In the genomic region with DNA sequence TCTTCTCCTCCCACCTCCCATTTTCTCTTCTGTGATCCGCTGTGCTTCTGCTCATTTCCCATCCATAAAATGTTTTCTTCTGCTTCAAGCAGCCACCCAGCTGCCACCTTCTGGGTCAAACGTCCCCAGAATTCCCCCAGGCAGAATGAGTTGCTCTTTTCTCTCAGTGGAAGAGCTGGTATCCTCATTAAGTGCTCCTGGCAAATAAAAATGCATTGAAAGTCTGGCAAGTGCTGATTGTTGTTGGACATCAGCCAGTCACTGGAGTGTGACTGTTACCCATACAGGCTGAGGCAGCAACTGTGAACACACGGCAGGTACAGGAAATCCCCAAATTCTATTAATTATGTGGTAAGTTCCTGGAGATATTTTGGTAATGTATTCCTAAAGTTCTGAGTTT, we compare ENCODE assay signal across 12 cellular contexts. TPM values are rescaled to one million over a fixed set of nuclear protein-coding genes. Genes with fewer than 3 reads are reported as not detected.
DNase-seq lines count a peak whose midpoint lies in the region; ATAC-seq, FAIRE-seq and TF ChIP-seq lines count a peak whose summit lies in the region.
"Had no signal": no experiment of that assay in that cellular context is flagged by ENCODE, and none has a peak within 500 bp of the region (broad histone marks: within the 10 kb centered on the region; RNA-seq: fewer than 3 reads in every experiment).

No MANE protein-coding gene starts in this region.

- H3K4me3 Mint-ChIP-seq in nephron: no peak overlapping the region
- H3K4me3 Mint-ChIP-seq: activated CD8-positive, alpha-beta T cell treated with anti-CD3 and anti-CD28 coated beads, Interleukin-2, amount 10 ng/mL, durations not matched to agents 7 days and 5 days had no signal

- no peak for FAIRE-seq in HepG2 (lab: Jason Lieb, UNC)
- FAIRE-seq: H1 had no signal

- H3K9me3 Mint-ChIP-seq in nephron: no peaks in the 10 kb centered on the region

- no peaks in the 10 kb centered on the region for H3K4me1 ChIP-seq in mammary epithelial cell (ENCODE audit: insufficient read depth, low read length)
- no peaks in the 10 kb centered on the region for H3K4me1 ChIP-seq in HepG2 (ENCODE audit: insufficient read depth, low read length)

- TF ChIP-seq EP300 in HepG2 (IDR thresholded peaks at IDR 0.05; ENCODE audit: low read depth in 2 of 2, low read length in 2 of 2) (no peak), HepG2 (CRISPR knock-in tag; IDR thresholded peaks at IDR 0.05; ENCODE audit: borderline replicate concordance) (no peak)

- H3K9ac ChIP-seq in mammary epithelial cell (ENCODE audit: insufficient read depth, low read length) (no peak overlapping the region), HepG2 (ENCODE audit: insufficient read depth, low read depth, low read length) (no peak overlapping the region)

- H3K9me3 ChIP-seq in mammary epithelial cell (replicated peaks; ENCODE audit: insufficient read depth, low read length) (no peaks in the 10 kb centered on the region), HepG2 (ENCODE audit: low read length) (no peaks in the 10 kb centered on the region)
- H3K9me3 ChIP-seq: psoas muscle had no signal

- no peak for TF ChIP-seq RAD21 in HepG2 (CRISPR knock-in tag; IDR thresholded peaks at IDR 0.05)

- H3K27ac ChIP-seq in mammary epithelial cell (ENCODE audit: insufficient read depth, low read depth, low read length) (no peak overlapping the region), HepG2 (ENCODE audit: extremely low read length, insufficient read depth, low read length) (no peak overlapping the region)
- H3K27ac ChIP-seq: psoas muscle had no signal

- ATAC-seq in HepG2 (no peak), HG02885 (IDR thresholded peaks at IDR 0.05; ENCODE audit: poor library complexity, unreplicated experiment) (no peak)
- ATAC-seq: activated CD8-positive, alpha-beta T cell treated with anti-CD3 and anti-CD28 coated beads, Interleukin-2, amount 10 ng/mL, durations not matched to agents 7 days and 5 days had no signal

- in situ Hi-C loops in mammary epithelial cell (cut with MboI; ENCODE audit: low sequenced_read_pairs in 2 of 2): no loop called here
- in situ Hi-C loops in HepG2 (cut with HindIII; ENCODE audit: extremely low pct_ligation_motif_present, low pct_unique_long_range_greater_than_20kb): no loop called here

- H3K27me3 ChIP-seq in mammary epithelial cell (ENCODE audit: insufficient read depth, low read length): no peaks in the 10 kb centered on the region
- no peaks in the 10 kb centered on the region for H3K27me3 ChIP-seq in HepG2 (ENCODE audit: control insufficient read depth in 1 of 2, insufficient read depth in 2 of 2, low read length in 2 of 2)

- no peak overlapping the region for H3K4me2 ChIP-seq in mammary epithelial cell (ENCODE audit: insufficient read depth, low read depth, low read length)
- no peak overlapping the region for H3K4me2 ChIP-seq in HepG2 (ENCODE audit: low read depth, low read length)

- H2AFZ ChIP-seq in mammary epithelial cell (ENCODE audit: low read depth, low read length) (no peak overlapping the region), HepG2 (ENCODE audit: low read length) (no peak overlapping the region)

- BruUV-seq in mammary epithelial cell (replicated peaks; lab: Mats Ljungman, UMichigan) (no TSS peak), HepG2 (replicated peaks; lab: Mats Ljungman, UMichigan) (no TSS peak)

- H3K4me3 ChIP-seq in mammary epithelial cell (replicated peaks in 1 of 3; ENCODE audit: insufficient read depth in 1 of 3, low read depth in 2 of 3, low read length in 3 of 3) (no peak overlapping the region), HepG2 (replicated peaks in 1 of 3; ENCODE audit: insufficient read depth in 1 of 3, low read depth in 2 of 3, low read length in 3 of 3) (no peak overlapping the region)
- H3K4me3 ChIP-seq: psoas muscle had no signal

- peaks cover 37% of the 10 kb centered on the region for H3K4me1 Mint-ChIP-seq in nephron

- WGBS in mammary epithelial cell (ENCODE audit: low coverage, missing lambda C conversion rate): 7% methylated on average over 3 of the region's 3 CpGs
- WGBS in HepG2 (ENCODE audit: low lambda C conversion rate): 0% methylated on average over 3 of the region's 3 CpGs

- TF ChIP-seq POLR2A in HepG2 (IDR thresholded peaks at IDR 0.05; ENCODE audit: insufficient read depth in 1 of 2, low read depth in 2 of 2, low read length in 2 of 2): no peak

- no peaks in the 10 kb centered on the region for H3K79me2 ChIP-seq in mammary epithelial cell (ENCODE audit: insufficient read depth, low read length)
- no peaks in the 10 kb centered on the region for H3K79me2 ChIP-seq in HepG2 (ENCODE audit: insufficient read depth, low read length)

- DNase-seq in DMS79 (lab: John Stamatoyannopoulos, UW): peak; percentile 53
- DNase-seq in NCI-H2171 treated with DMSO at 0.1 percent for 48 hours (lab: John Stamatoyannopoulos, UW): peak; percentile 80
- peak; percentile 35 for DNase-seq in mammary epithelial cell
- no peak for DNase-seq in cerebellar nuclear complex (lab: John Stamatoyannopoulos, UW)
- no peak for DNase-seq in HepG2 (ENCODE audit: low spot score)
- no peak for DNase-seq in iPS-NIHi7 (ENCODE audit: extremely low spot score)
- DNase-seq: activated CD8-positive, alpha-beta T cell treated with anti-CD3 and anti-CD28 coated beads, Interleukin-2, amount 10 ng/mL, durations not matched to agents 7 days and 5 days; psoas muscle; trophoblast cell had no signal

- no peaks in the 10 kb centered on the region for H3K36me3 Mint-ChIP-seq in nephron (ENCODE audit: low read depth)

- TF ChIP-seq CTCF in mammary epithelial cell (conservative IDR thresholded peaks at IDR 0.05 in 1 of 2, IDR thresholded peaks at IDR 0.05 in 1 of 2; ENCODE audit: extremely low read depth in 1 of 2, insufficient read depth in 1 of 2, low read depth in 1 of 2, low read length in 2 of 2) (no peak), nephron (IDR thresholded peaks at IDR 0.05; ENCODE audit: unreplicated experiment in 3 of 3) (no peak), HepG2 (CRISPR knock-in tag; IDR thresholded peaks at IDR 0.05) (no peak)

- dilution Hi-C loops in mammary epithelial cell (cut with HindIII; ENCODE audit: low sequenced_read_pairs): no loop called here

- intact Hi-C loops in mammary epithelial cell (cut with micrococcal nuclease): no loop called here
- intact Hi-C loops in HepG2 (cut with micrococcal nuclease; ENCODE audit: unreplicated experiment): no loop called here

- H3K27ac Mint-ChIP-seq in nephron: peak overlapping the region; percentile 68 to 87 (median 76)
- H3K27ac Mint-ChIP-seq: activated CD8-positive, alpha-beta T cell treated with anti-CD3 and anti-CD28 coated beads, Interleukin-2, amount 10 ng/mL, durations not matched to agents 7 days and 5 days had no signal

- H3K36me3 ChIP-seq in mammary epithelial cell (ENCODE audit: insufficient read depth, low read length) (no peaks in the 10 kb centered on the region), HepG2 (replicated peaks in 1 of 2; ENCODE audit: control insufficient read depth in 1 of 2, insufficient read depth in 2 of 2, low read length in 2 of 2) (no peaks in the 10 kb centered on the region)

- CTCF ChIA-PET in mammary epithelial cell (lab: Charles Lee; ENCODE audit: low non-redundant PET): no interaction called here
- CTCF ChIA-PET in HepG2 (lab: Yijun Ruan, JAX; ENCODE audit: low intra/inter-chr PET ratio, low total read pairs): no interaction called here

- POLR2A ChIA-PET in HepG2 (lab: Yijun Ruan, JAX): no interaction called here

- H4K20me1 ChIP-seq in mammary epithelial cell (ENCODE audit: insufficient read depth, low read length) (no peaks in the 10 kb centered on the region), HepG2 (ENCODE audit: insufficient read depth, low read length) (no peaks in the 10 kb centered on the region)

- H3K27me3 Mint-ChIP-seq in nephron (ENCODE audit: low read depth): peaks cover 3% of the 10 kb centered on the region

TF ChIP-seq in HepG2, 621 proteins besides CTCF, POLR2A, EP300 and RAD21 (continues in another document):
- no peak for TF ChIP-seq ZNF207 (IDR thresholded peaks at IDR 0.05; ENCODE audit: borderline replicate concordance)
- no peak for TF ChIP-seq PTBP1 (IDR thresholded peaks at IDR 0.05; ENCODE audit: low read depth, low read length, poor library complexity, severe bottlenecking)
- TF ChIP-seq SRSF9 (IDR thresholded peaks at IDR 0.05; ENCODE audit: borderline replicate concordance, insufficient read depth, low read depth, low read length, poor library complexity, severe bottlenecking): no peak
- no peak for TF ChIP-seq ZNF563 (CRISPR knock-in tag; IDR thresholded peaks at IDR 0.05)
- no peak for TF ChIP-seq ZNF496 (CRISPR knock-in tag; IDR thresholded peaks at IDR 0.05; ENCODE audit: insufficient replicate concordance)
- no peak for TF ChIP-seq ZNF367 (CRISPR knock-in tag; IDR thresholded peaks at IDR 0.05; ENCODE audit: borderline replicate concordance)
- TF ChIP-seq GATA4 (IDR thresholded peaks at IDR 0.05; ENCODE audit: borderline replicate concordance, low read depth): no peak
- no peak for TF ChIP-seq NFKB2 (CRISPR knock-in tag; IDR thresholded peaks at IDR 0.05; ENCODE audit: borderline replicate concordance)

RNA-seq across cellular contexts. Expression of a gene that starts 52.6 kb away (rescaled TPM):
- total RNA-seq in mammary epithelial cell: 1 to 10 TPM in 1 of 2 donors, not detected in 1; 7.3 TPM
- 0.05 TPM for polyA plus RNA-seq in mammary epithelial cell
- not detected for polyA minus RNA-seq in mammary epithelial cell
- total RNA-seq in HepG2 (2016; rRNA removed; fragmentation: Illumina TruSeq; extraction: Trizol): not detected in 2 replicates
- not detected in 2 replicates for total RNA-seq in HepG2 (2016; cell fraction: cytosol; rRNA removed; fragmentation: Illumina TruSeq; extraction: Trizol; ENCODE audit: low read depth)
- total RNA-seq in HepG2 (2016; cell fraction: insoluble cytoplasmic fraction; rRNA removed; fragmentation: Illumina TruSeq; extraction: Trizol): not detected in 2 replicates
- total RNA-seq in HepG2 (2016; cell fraction: membrane; rRNA removed; fragmentation: Illumina TruSeq; extraction: Trizol): not detected in 2 replicates
- not detected in 2 replicates for total RNA-seq in HepG2 (2016; cell fraction: nucleus; rRNA removed; fragmentation: Illumina TruSeq; extraction: Trizol)
- 0.04 TPM in 1 of 2 replicates, not detected in the other for polyA plus RNA-seq in HepG2 (2011; rRNA removed)
- 0.01 TPM in 1 of 2 replicates, not detected in the other for polyA plus RNA-seq in HepG2 (2011; cell fraction: cytosol; rRNA removed)
- polyA plus RNA-seq in HepG2 (2011; cell fraction: nucleus; rRNA removed): 0.05 TPM in 1 of 2 replicates, not detected in the other
- not detected in 2 replicates for polyA plus RNA-seq in HepG2 (2012)
- not detected in 2 replicates for polyA plus RNA-seq in HepG2 (2016; cell fraction: cytosol; fragmentation: Illumina TruSeq; extraction: Trizol; ENCODE audit: low read depth)
- not detected in 2 replicates for polyA plus RNA-seq in HepG2 (2016; cell fraction: insoluble cytoplasmic fraction; fragmentation: Illumina TruSeq; extraction: Trizol; ENCODE audit: low read depth)
- polyA plus RNA-seq in HepG2 (2016; cell fraction: membrane; fragmentation: Illumina TruSeq; extraction: Trizol; ENCODE audit: low read depth): not detected in 2 replicates
- not detected in 2 replicates for polyA plus RNA-seq in HepG2 (2016; cell fraction: nucleus; fragmentation: Illumina TruSeq; extraction: Trizol; ENCODE audit: insufficient read depth, low read depth)
- 165 TPM in 1 of 2 replicates, not detected in the other for polyA minus RNA-seq in HepG2 (2011; rRNA and poly(A)+ RNA removed; ENCODE audit: low replicate concordance)
- 0.20 and 0.62 TPM in 2 replicates for polyA minus RNA-seq in HepG2 (2011; cell fraction: cytosol; rRNA and poly(A)+ RNA removed)
- polyA minus RNA-seq in HepG2 (2011; cell fraction: nucleus; rRNA and poly(A)+ RNA removed): 0.13 and 0.50 TPM in 2 replicates
- total RNA-seq: activated CD8-positive, alpha-beta T cell treated with anti-CD3 and anti-CD28 coated beads, Interleukin-2, amount 10 ng/mL, durations not matched to agents 7 days and 5 days had no signal

Comparison
In these comparisons a context has a peak if more than half of its experiments do, and no peak if none do; other contexts are left out.
1. DNase-seq: peak in DMS79 (single experiment), NCI-H2171 treated with DMSO at 0.1 percent for 48 hours (single experiment) and mammary epithelial cell (single experiment); none in cerebellar nuclear complex (0 of 2), HepG2 (single experiment) and iPS-NIHi7 (single experiment).